Comparison of ENCODE assay signal across 14 cellular contexts in genomic region chr4:151202851-151203455, GRCh38.
DNase-seq lines count a peak whose midpoint lies in the region; ATAC-seq, FAIRE-seq and TF ChIP-seq lines count a peak whose summit lies in the region.
"Had no signal": no experiment of that assay in that cellular context is flagged by ENCODE, and none has a peak within 500 bp of the region (broad histone marks: within the 10 kb centered on the region; RNA-seq: fewer than 3 reads in every experiment).

No MANE protein-coding gene starts in this region.

- DNase-seq in amniotic epithelial cell (ENCODE audit: low read depth), result peak; percentile 71
- DNase-seq in fibroblast of mammary gland (ENCODE audit: low read depth), result peak; percentile 34
- no peak for DNase-seq in mesenchymal stem cell
- DNase-seq in activated T-cell treated with anti-CD3 and anti-CD28 coated beads, Interleukin-2, amount 50 U/mL, for 72 hours, result no peak
- no peak for DNase-seq in small intestine
- no peak for DNase-seq in OCI-M2 (lab: John Stamatoyannopoulos, UW; ENCODE audit: unreplicated experiment)
- DNase-seq: activated CD4-positive, CD25-positive, alpha-beta regulatory T cell; left colon; NCI-H524; stomach had no signal

- TF ChIP-seq CTCF in fibroblast of mammary gland (conservative IDR thresholded peaks at IDR 0.05; ENCODE audit: control insufficient read depth, insufficient read depth, low read depth, low read length), result no peak

- FAIRE-seq in small intestine (lab: Jason Lieb, UNC), result no peak

- H3K27ac ChIP-seq in mesenchymal stem cell (ENCODE audit: low read length, poor library complexity, severe bottlenecking) (no peak overlapping the region), temporal lobe (ENCODE audit: low read depth, low read length) (peak overlapping the region; percentile 36), small intestine (ENCODE audit: low read depth in 1 of 2, low read length in 1 of 2) (peak overlapping the region in 1 of 2 donors; percentile 69)
- H3K27ac ChIP-seq: SJSA1 had no signal

- H3K27ac Mint-ChIP-seq in activated T-cell treated with anti-CD3 and anti-CD28 coated beads, Interleukin-2, amount 50 U/mL, for 72 hours, result no peak overlapping the region

- no peaks in the 10 kb centered on the region for H3K27me3 Mint-ChIP-seq in activated T-cell treated with anti-CD3 and anti-CD28 coated beads, Interleukin-2, amount 50 U/mL, for 72 hours (ENCODE audit: low read depth)

- no peak overlapping the region for H2BK15ac ChIP-seq in mesenchymal stem cell (ENCODE audit: low read depth, poor library complexity, severe bottlenecking)

- no peak for ATAC-seq in activated T-cell treated with anti-CD3 and anti-CD28 coated beads, Interleukin-2, amount 50 U/mL, for 72 hours (replicated peaks in 1 of 2)
- ATAC-seq in HG02763 (IDR thresholded peaks at IDR 0.05; ENCODE audit: unreplicated experiment), result no peak
- ATAC-seq: esophagus mucosa, left colon had no signal

- peak overlapping the region in 1 of 2 experiments; percentile 67 for H3K18ac ChIP-seq in mesenchymal stem cell (ENCODE audit: low read depth in 1 of 2, low read length in 2 of 2)

- H3K27me3 ChIP-seq in mesenchymal stem cell (ENCODE audit: control insufficient read depth in 1 of 2, insufficient read depth in 1 of 2, low read length in 2 of 2) (no peaks in the 10 kb centered on the region), small intestine (ENCODE audit: control insufficient read depth in 2 of 2, insufficient read depth in 2 of 2, low read length in 2 of 2) (no peaks in the 10 kb centered on the region)
- H3K27me3 ChIP-seq: SJSA1, stomach had no signal

- H3K9ac ChIP-seq in mesenchymal stem cell (ENCODE audit: low read length), result no peak overlapping the region

- H3K4ac ChIP-seq in mesenchymal stem cell (ENCODE audit: low read depth in 1 of 2, low read length in 2 of 2), result no peak overlapping the region

- WGBS in mesenchymal stem cell, result 80% methylated on average over 5 of the region's 6 CpGs
- WGBS in small intestine, 3 donors, result 67 to 88% (median 79%) methylated on average over 6 of the region's 6 CpGs

- peak overlapping the region; percentile 15 to 82 for H2BK12ac ChIP-seq in mesenchymal stem cell (ENCODE audit: low read length in 2 of 2)

- H3K36me3 ChIP-seq in mesenchymal stem cell (ENCODE audit: control insufficient read depth in 1 of 2, insufficient read depth in 2 of 2, low read depth in 1 of 2, low read length in 2 of 2) (peaks cover 0 to 21% of the 10 kb centered on the region in 2 experiments), small intestine (ENCODE audit: control insufficient read depth in 2 of 2, insufficient read depth in 2 of 2, low read length in 2 of 2) (no peaks in the 10 kb centered on the region)
- H3K36me3 ChIP-seq: SJSA1, stomach had no signal

- H3K4me1 ChIP-seq in mesenchymal stem cell (ENCODE audit: control insufficient read depth, insufficient read depth, low read depth, low read length), result peaks cover 3% of the 10 kb centered on the region
- peaks cover 9 to 13% of the 10 kb centered on the region in 2 donors for H3K4me1 ChIP-seq in small intestine (ENCODE audit: control insufficient read depth in 2 of 2, insufficient read depth in 1 of 2, low read depth in 1 of 2, low read length in 1 of 2)

- H3K4me3 Mint-ChIP-seq in activated T-cell treated with anti-CD3 and anti-CD28 coated beads, Interleukin-2, amount 50 U/mL, for 72 hours, result no peak overlapping the region

- no peak overlapping the region for H2BK120ac ChIP-seq in mesenchymal stem cell (ENCODE audit: low read depth, low read length)

- H3K4me2 ChIP-seq in mesenchymal stem cell (ENCODE audit: low read length, poor library complexity, severe bottlenecking), result no peak overlapping the region

- peak overlapping the region; percentile 27 for H4K8ac ChIP-seq in mesenchymal stem cell (ENCODE audit: low read length)

- H3K9me3 ChIP-seq in mesenchymal stem cell (ENCODE audit: control insufficient read depth, low read length) (no peaks in the 10 kb centered on the region), small intestine (ENCODE audit: control insufficient read depth, low read depth) (no peaks in the 10 kb centered on the region)
- H3K9me3 ChIP-seq: SJSA1, stomach had no signal

- H2BK5ac ChIP-seq in mesenchymal stem cell (ENCODE audit: low read depth, low read length, poor library complexity, severe bottlenecking), result no peak overlapping the region

- no peak overlapping the region for H3K23ac ChIP-seq in mesenchymal stem cell (ENCODE audit: low read length in 2 of 2)

- no peak overlapping the region for H4K91ac ChIP-seq in mesenchymal stem cell (ENCODE audit: low read length)

- H3K14ac ChIP-seq in mesenchymal stem cell (ENCODE audit: low read length in 2 of 2), result peak overlapping the region in 1 of 2 experiments; percentile 13

- H2AK5ac ChIP-seq in mesenchymal stem cell (ENCODE audit: low read length, severe bottlenecking), result no peak overlapping the region

- no peaks in the 10 kb centered on the region for H3K36me3 Mint-ChIP-seq in activated T-cell treated with anti-CD3 and anti-CD28 coated beads, Interleukin-2, amount 50 U/mL, for 72 hours (ENCODE audit: insufficient read depth in 2 of 2)

- H3K79me1 ChIP-seq in mesenchymal stem cell (replicated peaks; ENCODE audit: low read length, poor library complexity, severe bottlenecking), result peaks cover 22% of the 10 kb centered on the region

- H3K9me3 Mint-ChIP-seq in activated T-cell treated with anti-CD3 and anti-CD28 coated beads, Interleukin-2, amount 50 U/mL, for 72 hours, result no peaks in the 10 kb centered on the region

- H3K4me3 ChIP-seq in fibroblast of mammary gland (ENCODE audit: control insufficient read depth, low read depth, low read length) (no peak overlapping the region), mesenchymal stem cell (ENCODE audit: insufficient read depth in 1 of 2, low read depth in 1 of 2, low read length in 2 of 2) (peak overlapping the region in 1 of 2 experiments; percentile 3), small intestine (ENCODE audit: low read depth in 1 of 2, low read length in 2 of 2) (no peak overlapping the region)
- H3K4me3 ChIP-seq: SJSA1, stomach had no signal

- H2AFZ ChIP-seq in mesenchymal stem cell (ENCODE audit: low read depth, low read length), result no peak overlapping the region

- no peaks in the 10 kb centered on the region for H3K4me1 Mint-ChIP-seq in activated T-cell treated with anti-CD3 and anti-CD28 coated beads, Interleukin-2, amount 50 U/mL, for 72 hours (ENCODE audit: low read depth)

Comparison
In these comparisons a context has a peak if more than half of its experiments do, and no peak if none do; other contexts are left out.
1. DNase-seq: peak in amniotic epithelial cell (single experiment) and fibroblast of mammary gland (single experiment); none in mesenchymal stem cell (single experiment), activated T-cell treated with anti-CD3 and anti-CD28 coated beads, Interleukin-2, amount 50 U/mL, for 72 hours (0 of 2), small intestine (single experiment) and OCI-M2 (single experiment).